8 cellular contexts compared by ENCODE assay signal in genomic region chr4:108172780-108173598, GRCh38. TPM values are rescaled to one million over a fixed set of nuclear protein-coding genes. Genes with fewer than 3 reads are reported as not detected.
DNase-seq lines count a peak whose midpoint lies in the region; ATAC-seq lines count a peak whose summit lies in the region.

No MANE protein-coding gene starts in this region.

- H3K4me1 ChIP-seq in ACC112 (ENCODE audit: control insufficient read depth, insufficient read depth, low read length, unreplicated experiment): no peaks in the 10 kb centered on the region

- DNase-seq in SK-N-DZ (ENCODE audit: low spot score) (peak; percentile 75), hepatic stellate cell (ENCODE audit: low spot score) (peak; percentile 44), sciatic nerve (ENCODE audit: low spot score) (peak; percentile 75), OCI-M2 (lab: John Stamatoyannopoulos, UW; ENCODE audit: unreplicated experiment) (no peak)
- DNase-seq in activated naive CD8-positive, alpha-beta T cell treated with anti-CD3 and anti-CD28 coated beads, Interleukin-2, amount 10 ng/mL, durations not matched to agents 7 days and 5 days: peak; percentile 86

- intact Hi-C loops in sciatic nerve (cut with DNase I): no loop called here

- peaks cover 5% of the 10 kb centered on the region for H3K27me3 Mint-ChIP-seq in activated naive CD8-positive, alpha-beta T cell treated with anti-CD3 and anti-CD28 coated beads, Interleukin-2, amount 10 ng/mL, durations not matched to agents 7 days and 5 days

- peak overlapping the region; percentile 76 for H3K4me3 ChIP-seq in ACC112 (ENCODE audit: low read depth, low read length)

- peaks cover 44% of the 10 kb centered on the region for H3K4me1 Mint-ChIP-seq in activated naive CD8-positive, alpha-beta T cell treated with anti-CD3 and anti-CD28 coated beads, Interleukin-2, amount 10 ng/mL, durations not matched to agents 7 days and 5 days

- H3K27ac ChIP-seq in ACC112 (ENCODE audit: low read depth, low read length): no peak overlapping the region

- ATAC-seq in GM18907 (IDR thresholded peaks at IDR 0.05; ENCODE audit: unreplicated experiment) (peak; percentile 54), HG03354 (IDR thresholded peaks at IDR 0.05; ENCODE audit: poor library complexity, severe bottlenecking, unreplicated experiment) (peak; percentile 52), sciatic nerve (peak; percentile 86)
- ATAC-seq in activated naive CD8-positive, alpha-beta T cell treated with anti-CD3 and anti-CD28 coated beads, Interleukin-2, amount 10 ng/mL, durations not matched to agents 7 days and 5 days (ENCODE audit: low read depth): peak; percentile 46

- peak overlapping the region; percentile 87 for H2AFZ ChIP-seq in ACC112 (ENCODE audit: low read length, unreplicated experiment)

- H3K9me3 Mint-ChIP-seq in activated naive CD8-positive, alpha-beta T cell treated with anti-CD3 and anti-CD28 coated beads, Interleukin-2, amount 10 ng/mL, durations not matched to agents 7 days and 5 days: no peaks in the 10 kb centered on the region

- POLR2A ChIA-PET in activated naive CD8-positive, alpha-beta T cell treated with anti-CD3 and anti-CD28 coated beads, Interleukin-2, amount 10 ng/mL, durations not matched to agents 7 days and 5 days (lab: Charles Lee): interaction anchor here (0.8 to 2.3 kb wide), 19 partner anchors 10 to 1260 kb away, joined by 3 to 13 read pairs (median 4); partner anchors contain the start of gene SEC24B

- H3K4me3 Mint-ChIP-seq in activated naive CD8-positive, alpha-beta T cell treated with anti-CD3 and anti-CD28 coated beads, Interleukin-2, amount 10 ng/mL, durations not matched to agents 7 days and 5 days: peak overlapping the region; percentile 99

- H3K27ac Mint-ChIP-seq in activated naive CD8-positive, alpha-beta T cell treated with anti-CD3 and anti-CD28 coated beads, Interleukin-2, amount 10 ng/mL, durations not matched to agents 7 days and 5 days: peak overlapping the region; percentile 89

- H3K36me3 ChIP-seq in ACC112 (ENCODE audit: insufficient read depth, low read length): no peaks in the 10 kb centered on the region

- H3K36me3 Mint-ChIP-seq in activated naive CD8-positive, alpha-beta T cell treated with anti-CD3 and anti-CD28 coated beads, Interleukin-2, amount 10 ng/mL, durations not matched to agents 7 days and 5 days: peaks cover 21% of the 10 kb centered on the region

- H3K27me3 ChIP-seq in ACC112 (ENCODE audit: insufficient read depth, low read length): peaks cover 75% of the 10 kb centered on the region

- H3K79me2 ChIP-seq in ACC112 (ENCODE audit: control insufficient read depth, insufficient read depth, low read length, unreplicated experiment): no peaks in the 10 kb centered on the region

RNA-seq across cellular contexts. Expression of gene LEF1, which starts 4.3 kb away (rescaled TPM):
- 18.9 and 25.0 TPM in 2 replicates for polyA plus RNA-seq in SK-N-DZ (2014; cell fraction: cytosol; rRNA removed)
- polyA plus RNA-seq in SK-N-DZ (2014; cell fraction: nucleus; rRNA removed): 15.0 and 20.2 TPM in 2 replicates
- 100 to 1,000 TPM; 281 to 309 TPM for total RNA-seq in activated naive CD8-positive, alpha-beta T cell treated with anti-CD3 and anti-CD28 coated beads, Interleukin-2, amount 10 ng/mL, durations not matched to agents 7 days and 5 days
- total RNA-seq in sciatic nerve: 10.7 TPM

Comparison
In these comparisons a context has a peak if more than half of its experiments do, and no peak if none do; other contexts are left out.
1. RNA of gene LEF1, which starts 4.3 kb away (total RNA-seq): 281 to 309 TPM in activated naive CD8-positive, alpha-beta T cell treated with anti-CD3 and anti-CD28 coated beads, Interleukin-2, amount 10 ng/mL, durations not matched to agents 7 days and 5 days; 10.7 TPM in sciatic nerve (single experiment); every median in the first group is over 10 times any median in the second.
2. Peak in every context shown above with its lines, with median percentiles within 50 percentile points of each other: ATAC-seq.